ENCODE assay signal across 11 cellular contexts in the genomic region with DNA sequence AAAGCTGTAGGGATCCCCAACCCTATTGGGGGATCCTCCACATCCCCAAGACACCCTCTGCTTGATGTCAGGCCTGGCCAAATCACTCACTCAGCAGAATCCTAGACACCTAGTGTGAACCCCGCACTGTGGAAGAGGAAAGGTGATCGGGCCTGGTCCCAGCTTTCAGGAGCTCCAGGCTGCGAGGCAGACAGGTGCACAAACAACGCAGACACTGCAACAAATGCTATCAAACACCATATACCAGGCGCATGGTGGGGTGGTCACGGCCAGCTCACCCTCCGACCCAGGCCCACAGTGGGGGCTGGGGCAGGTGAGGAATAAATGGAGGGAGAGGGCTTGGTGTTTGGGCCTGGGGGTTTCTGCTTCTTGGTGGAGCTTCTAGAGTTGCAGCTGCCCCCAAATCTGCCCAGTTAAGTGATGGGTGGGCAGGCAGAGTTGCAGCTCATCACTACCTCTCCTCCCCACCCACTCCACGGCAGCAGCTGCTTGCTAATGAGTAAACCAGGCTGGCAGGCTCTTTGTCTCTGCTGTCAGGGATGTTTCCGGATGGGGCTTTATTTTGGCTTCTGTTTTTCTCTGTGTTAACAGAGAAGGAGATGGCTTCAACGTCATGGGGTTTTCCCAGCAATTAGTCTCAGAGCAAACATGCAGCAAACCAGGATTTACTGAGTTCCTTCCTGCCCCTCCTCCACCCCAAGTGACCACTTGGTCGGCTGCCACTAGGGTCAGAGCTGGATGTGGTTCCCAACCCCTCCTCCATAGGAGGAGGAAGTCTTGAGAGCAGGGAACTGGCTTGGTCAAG. TPM values are rescaled to one million over a fixed set of nuclear protein-coding genes. Genes with fewer than 3 reads are reported as not detected.
DNase-seq lines count a peak whose midpoint lies in the region; ATAC-seq and TF ChIP-seq lines count a peak whose summit lies in the region.
"Had no signal": no experiment of that assay in that cellular context is flagged by ENCODE, and none has a peak within 500 bp of the region (broad histone marks: within the 10 kb centered on the region; RNA-seq: fewer than 3 reads in every experiment).

No MANE protein-coding gene starts in this region.

- H3K9ac ChIP-seq in duodenal mucosa (ENCODE audit: low read depth in 1 of 2, low read length in 2 of 2) = no peak overlapping the region

- H3K36me3 ChIP-seq in RWPE2 (ENCODE audit: low read depth) (no peaks in the 10 kb centered on the region), duodenal mucosa (ENCODE audit: control insufficient read depth in 1 of 2, insufficient read depth in 2 of 2, low read length in 2 of 2) (no peaks in the 10 kb centered on the region), upper lobe of left lung (peaks cover 0 to 69% (median 3%) of the 10 kb centered on the region in 4 donors)
- H3K36me3 ChIP-seq: SJSA1 had no signal

- no peak for DNase-seq in activated T-cell treated with anti-CD3 and anti-CD28 coated beads, Interleukin-2, amount 50 U/mL, for 4 hours
- no peak for DNase-seq in activated T-cell treated with anti-CD3 and anti-CD28 coated beads for 4 hours
- no peak for DNase-seq in RWPE2 (ENCODE audit: low spot score)
- no peak for DNase-seq in memory B cell (ENCODE audit: low spot score in 2 of 2)
- DNase-seq in upper lobe of left lung = peak; percentile 43 to 92
- no peak for DNase-seq in COLO829 (ENCODE audit: low spot score)
- no peak for DNase-seq in NK-92 (lab: John Stamatoyannopoulos, UW; ENCODE audit: unreplicated experiment)
- DNase-seq: natural killer cell had no signal

- H3K9me3 ChIP-seq in RWPE2 (ENCODE audit: severe bottlenecking) (no peaks in the 10 kb centered on the region), duodenal mucosa (ENCODE audit: control insufficient read depth in 1 of 2, low read length in 2 of 2) (no peaks in the 10 kb centered on the region), upper lobe of left lung (no peaks in the 10 kb centered on the region)
- H3K9me3 ChIP-seq: SJSA1 had no signal

- H3K27ac ChIP-seq in RWPE2 (ENCODE audit: poor library complexity, severe bottlenecking) (no peak overlapping the region), duodenal mucosa (ENCODE audit: low read depth, low read length) (peak overlapping the region; percentile 30), upper lobe of left lung (peak overlapping the region; percentile 80 to 90 (median 86))
- H3K27ac ChIP-seq: C4-2B, SJSA1 had no signal

- H3K4me3 Mint-ChIP-seq in activated T-cell treated with anti-CD3 and anti-CD28 coated beads, Interleukin-2, amount 50 U/mL, for 4 hours = no peak overlapping the region
- H3K4me3 Mint-ChIP-seq in memory B cell = no peak overlapping the region
- H3K4me3 Mint-ChIP-seq: natural killer cell had no signal

- H3K4me1 Mint-ChIP-seq in activated T-cell treated with anti-CD3 and anti-CD28 coated beads, Interleukin-2, amount 50 U/mL, for 4 hours (ENCODE audit: low read depth) = peaks cover 23% of the 10 kb centered on the region
- H3K4me1 Mint-ChIP-seq in memory B cell = no peaks in the 10 kb centered on the region

- H3K9me3 Mint-ChIP-seq in activated T-cell treated with anti-CD3 and anti-CD28 coated beads, Interleukin-2, amount 50 U/mL, for 4 hours = no peaks in the 10 kb centered on the region
- no peaks in the 10 kb centered on the region for H3K9me3 Mint-ChIP-seq in memory B cell
- H3K9me3 Mint-ChIP-seq: natural killer cell had no signal

- H3K36me3 Mint-ChIP-seq in activated T-cell treated with anti-CD3 and anti-CD28 coated beads, Interleukin-2, amount 50 U/mL, for 4 hours (ENCODE audit: insufficient read depth) = no peaks in the 10 kb centered on the region
- H3K36me3 Mint-ChIP-seq in memory B cell = peaks cover 28% of the 10 kb centered on the region
- H3K36me3 Mint-ChIP-seq: natural killer cell had no signal

- no peaks in the 10 kb centered on the region for H3K27me3 Mint-ChIP-seq in activated T-cell treated with anti-CD3 and anti-CD28 coated beads, Interleukin-2, amount 50 U/mL, for 4 hours (ENCODE audit: low read depth)
- H3K27me3 Mint-ChIP-seq in memory B cell = no peaks in the 10 kb centered on the region

- peak in 1 of 4 donors; percentile 64 for TF ChIP-seq POLR2A in upper lobe of left lung (IDR thresholded peaks at IDR 0.05)

- H3K27ac Mint-ChIP-seq in memory B cell = no peak overlapping the region
- H3K27ac Mint-ChIP-seq: natural killer cell had no signal

- H3K4me3 ChIP-seq in RWPE2 (ENCODE audit: severe bottlenecking) (no peak overlapping the region), duodenal mucosa (ENCODE audit: low read depth in 1 of 2, low read length in 2 of 2) (no peak overlapping the region), upper lobe of left lung (no peak overlapping the region)
- H3K4me3 ChIP-seq: SJSA1 had no signal

- H3K27me3 ChIP-seq in RWPE2 (ENCODE audit: insufficient read depth, poor library complexity, severe bottlenecking) (no peaks in the 10 kb centered on the region), duodenal mucosa (ENCODE audit: control insufficient read depth in 1 of 2, insufficient read depth in 2 of 2, low read length in 2 of 2) (no peaks in the 10 kb centered on the region), upper lobe of left lung (no peaks in the 10 kb centered on the region)
- H3K27me3 ChIP-seq: SJSA1 had no signal

- 46 to 58% methylated on average over 11 of the region's 11 CpGs for WGBS in upper lobe of left lung, 2 donors

- H3K4me1 ChIP-seq in RWPE2 (ENCODE audit: insufficient read depth, poor library complexity, severe bottlenecking) (no peaks in the 10 kb centered on the region), duodenal mucosa (ENCODE audit: control insufficient read depth in 1 of 2, insufficient read depth in 2 of 2, low read length in 2 of 2) (peaks cover 16 to 27% of the 10 kb centered on the region in 2 donors), upper lobe of left lung (peaks cover 74 to 94% (median 80%) of the 10 kb centered on the region in 4 donors)

- TF ChIP-seq EP300 in upper lobe of left lung (IDR thresholded peaks at IDR 0.05) = peak in 3 of 4 donors; percentile 56 to 97 (median 91)

- ATAC-seq in activated T-cell treated with anti-CD3 and anti-CD28 coated beads, Interleukin-2, amount 50 U/mL, for 4 hours = peak; percentile 46 to 57
- ATAC-seq in RWPE2 (ENCODE audit: low read depth) (peak; percentile 45; the same call in 2 of the 3 replicates), memory B cell (ENCODE audit: low read depth) (peak; percentile 43), upper lobe of left lung (ENCODE audit: low FRiP score in 2 of 2) (peak; percentile 79 to 87)

- TF ChIP-seq CTCF in RWPE2 (IDR thresholded peaks at IDR 0.05; ENCODE audit: poor library complexity, severe bottlenecking) = no peak
- peak in 3 of 6 experiments; percentile 13 to 26 (median 16) for TF ChIP-seq CTCF in upper lobe of left lung (IDR thresholded peaks at IDR 0.05)

RNA-seq across cellular contexts. Expression of gene PECAM1, which starts 46.6 kb away (rescaled TPM):
- 10 to 100 TPM in 1 of 3 donors, 1 to 10 TPM in 2; 1.8 to 10.0 (median 9.1) TPM for total RNA-seq in activated T-cell treated with anti-CD3 and anti-CD28 coated beads, Interleukin-2, amount 50 U/mL, for 4 hours
- 100 to 1,000 TPM; 142 to 635 (median 351) TPM for total RNA-seq in upper lobe of left lung
- total RNA-seq: SJSA1 had no signal

Comparison
In these comparisons a context has a peak if more than half of its experiments do, and no peak if none do; other contexts are left out.
1. DNase-seq: peak in upper lobe of left lung (2 of 2); none in activated T-cell treated with anti-CD3 and anti-CD28 coated beads, Interleukin-2, amount 50 U/mL, for 4 hours (single experiment), activated T-cell treated with anti-CD3 and anti-CD28 coated beads for 4 hours (single experiment), RWPE2 (single experiment), memory B cell (0 of 2), COLO829 (single experiment) and NK-92 (single experiment).
2. RNA of gene PECAM1, which starts 46.6 kb away (total RNA-seq): 142 to 635 TPM in upper lobe of left lung; 1.8 to 10.0 TPM in activated T-cell treated with anti-CD3 and anti-CD28 coated beads, Interleukin-2, amount 50 U/mL, for 4 hours; every median in the first group is over 10 times any median in the second.
3. Peak in every context shown above with its lines, with median percentiles within 50 percentile points of each other: ATAC-seq.